In the genomic region with DNA sequence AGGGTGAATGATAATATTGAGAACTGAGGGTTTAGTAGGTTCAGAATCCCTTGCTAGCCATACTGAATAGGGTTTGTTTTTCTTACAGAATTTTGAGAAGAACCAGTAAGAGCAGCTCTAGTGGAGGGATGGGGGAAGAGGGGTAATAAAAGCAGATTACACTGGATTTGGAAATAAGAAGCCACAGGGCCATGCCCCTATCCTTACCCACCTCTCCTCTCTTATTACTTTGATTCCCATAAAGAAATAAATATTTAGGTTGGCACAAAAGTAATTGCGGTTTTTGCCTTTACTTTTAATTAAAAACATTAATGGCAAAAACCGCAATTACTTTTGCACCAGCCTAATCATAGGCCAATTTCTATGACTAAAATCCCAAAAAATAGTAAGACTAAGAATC, we compare ENCODE assay signal across 21 cellular contexts. TPM values are rescaled to one million over a fixed set of nuclear protein-coding genes. Genes with fewer than 3 reads are reported as not detected.
A peak's percentile ranks its signal among the peaks of the same experiment; 100 is the strongest.
DNase-seq lines count a peak whose midpoint lies in the region; ATAC-seq and TF ChIP-seq lines count a peak whose summit lies in the region.
"Had no signal": no experiment of that assay in that cellular context is flagged by ENCODE, and none has a peak within 500 bp of the region (broad histone marks: within the 10 kb centered on the region; RNA-seq: fewer than 3 reads in every experiment).

No MANE protein-coding gene starts in this region.

- H3K4me3 ChIP-seq in BLaER1 (no peak overlapping the region), colonic mucosa (no peak overlapping the region), rectal smooth muscle tissue (ENCODE audit: low read length) (no peak overlapping the region)
- H3K4me3 ChIP-seq: gastrocnemius medialis, prostate gland, suprapubic skin had no signal

- H3K4me2 ChIP-seq in BLaER1: peak overlapping the region; percentile 35; the same call in 1 of the 2 replicates
- H3K4me2 ChIP-seq: KMS-11 had no signal

- CTCF ChIA-PET in RWPE1 (lab: Yijun Ruan, JAX): interaction anchor here (0.7 kb wide), 1 partner anchor 53 kb away, joined by 3 read pairs; no protein-coding TSS in a partner anchor

- no peak overlapping the region for H3K9ac ChIP-seq in BLaER1
- no peak overlapping the region for H3K9ac ChIP-seq in colonic mucosa (ENCODE audit: low read depth in 2 of 2, low read length in 2 of 2)
- no peak overlapping the region for H3K9ac ChIP-seq in rectal smooth muscle tissue (ENCODE audit: low read length)
- H3K9ac ChIP-seq: KMS-11 had no signal

- intact Hi-C loops in colonic mucosa (cut with DNase I): no loop called here

- H3K27me3 ChIP-seq in BLaER1: no peaks in the 10 kb centered on the region
- H3K27me3 ChIP-seq in colonic mucosa: no peaks in the 10 kb centered on the region
- H3K27me3 ChIP-seq in rectal smooth muscle tissue (ENCODE audit: control insufficient read depth, insufficient read depth, low read length): no peaks in the 10 kb centered on the region
- H3K27me3 ChIP-seq: gastrocnemius medialis, suprapubic skin had no signal

- no peak for ATAC-seq in HG03175 (IDR thresholded peaks at IDR 0.05; ENCODE audit: unreplicated experiment)
- ATAC-seq: activated CD4-positive, CD25-positive, alpha-beta regulatory T cell treated with anti-CD3 and anti-CD28 coated beads, Interleukin-2, amount 50 U/mL, for 24 hours; activated T-cell treated with anti-CD3 and anti-CD28 coated beads, Interleukin-2, amount 50 U/mL, for 72 hours; gastrocnemius medialis had no signal

- H3K9me3 ChIP-seq in BLaER1: no peaks in the 10 kb centered on the region
- no peaks in the 10 kb centered on the region for H3K9me3 ChIP-seq in colonic mucosa
- H3K9me3 ChIP-seq: gastrocnemius medialis, prostate gland, suprapubic skin had no signal

- H3K27ac ChIP-seq in BLaER1 (no peak overlapping the region), colonic mucosa (peak overlapping the region; percentile 66), rectal smooth muscle tissue (ENCODE audit: low read depth, low read length) (peak overlapping the region; percentile 72), RWPE1 (no peak overlapping the region)
- H3K27ac ChIP-seq: gastrocnemius medialis, KMS-11, prostate gland, suprapubic skin had no signal

- H4K20me1 ChIP-seq in BLaER1: no peaks in the 10 kb centered on the region

- TF ChIP-seq CTCF in colonic mucosa (IDR thresholded peaks at IDR 0.05) (no peak), RWPE1 (conservative IDR thresholded peaks at IDR 0.05; ENCODE audit: low read depth) (no peak)

- no peaks in the 10 kb centered on the region for H3K36me3 ChIP-seq in BLaER1
- no peaks in the 10 kb centered on the region for H3K36me3 ChIP-seq in colonic mucosa
- no peaks in the 10 kb centered on the region for H3K36me3 ChIP-seq in rectal smooth muscle tissue (ENCODE audit: control insufficient read depth, insufficient read depth, low read length)
- H3K36me3 ChIP-seq: gastrocnemius medialis, prostate gland, suprapubic skin had no signal

- DNase-seq in NCI-H524 (lab: John Stamatoyannopoulos, UW) (peak; percentile 48 to 72), colonic mucosa (no peak), NCI-H1694 (lab: John Stamatoyannopoulos, UW) (no peak), RWPE1 (ENCODE audit: low spot score) (no peak)
- DNase-seq in activated CD4-positive, alpha-beta T cell treated with anti-CD3 and anti-CD28 coated beads, Interleukin-2, amount 50 U/mL, for 4 hours: no peak
- DNase-seq: activated CD8-positive, alpha-beta memory T cell treated with anti-CD3 and anti-CD28 coated beads for 24 hours; activated naive CD8-positive, alpha-beta T cell treated with anti-CD3 and anti-CD28 coated beads, Interleukin-2, amount 10 ng/mL, durations not matched to agents 7 days and 5 days; activated T-cell treated with anti-CD3 and anti-CD28 coated beads, Interleukin-2, amount 50 U/mL, for 72 hours; CD8-positive, alpha-beta memory T cell; gastrocnemius medialis; HFFc6; NCI-H1092; NCI-H2107; T-helper 9 cell had no signal

- H3K4me1 ChIP-seq in BLaER1 (peaks cover 100% of the 10 kb centered on the region), colonic mucosa (peaks cover 5% of the 10 kb centered on the region), rectal smooth muscle tissue (ENCODE audit: control insufficient read depth, insufficient read depth, low read length) (peaks cover 51% of the 10 kb centered on the region)
- H3K4me1 ChIP-seq: prostate gland had no signal

- POLR2A ChIA-PET in RWPE1 (lab: Yijun Ruan, JAX; ENCODE audit: low non-redundant PET): no interaction called here

RNA-seq across cellular contexts. Expression of gene RTN4, which starts 58.2 kb away (rescaled TPM):
- total RNA-seq in colonic mucosa: 100 to 1,000 TPM; 199 to 280 TPM

Comparison
In these comparisons a context has a peak if more than half of its experiments do, and no peak if none do; other contexts are left out.
1. H3K27ac ChIP-seq: peak in colonic mucosa (single experiment) and rectal smooth muscle tissue (single experiment); none in BLaER1 (single experiment) and RWPE1 (single experiment).
2. DNase-seq: peak in NCI-H524 (2 of 2); none in colonic mucosa (single experiment), activated CD4-positive, alpha-beta T cell treated with anti-CD3 and anti-CD28 coated beads, Interleukin-2, amount 50 U/mL, for 4 hours (0 of 2), NCI-H1694 (single experiment) and RWPE1 (single experiment).